Comparison of ENCODE assay signal across 8 cellular contexts in genomic region chr3:18559323-18559972, GRCh38.
A peak's percentile ranks its signal among the peaks of the same experiment; 100 is the strongest.
DNase-seq lines count a peak whose midpoint lies in the region; ATAC-seq and TF ChIP-seq lines count a peak whose summit lies in the region.

No MANE protein-coding gene starts in this region.

- TF ChIP-seq POLR2A in testis (IDR thresholded peaks at IDR 0.05) = no peak
- no peak for TF ChIP-seq POLR2A in GM18505 (IDR thresholded peaks at IDR 0.05; ENCODE audit: borderline replicate concordance, extremely low read depth, insufficient read depth, insufficient read length)

- H3K27me3 ChIP-seq in GM06990 (replicated peaks; ENCODE audit: control insufficient read depth, insufficient read depth, low read length) (no peaks in the 10 kb centered on the region), HAP-1 (ENCODE audit: low read depth) (0 out of 2 replicates have a peak, but pooled peaks cover 4% of the 10 kb centered on the region), lung (ENCODE audit: control insufficient read depth, insufficient read depth) (no peaks in the 10 kb centered on the region), testis (no peaks in the 10 kb centered on the region)

- peak overlapping the region; percentile 56 for H3K4me3 Mint-ChIP-seq in T-helper 17 cell
- H3K4me3 Mint-ChIP-seq in central memory CD8-positive, alpha-beta T cell = peak overlapping the region; percentile 57

- intact Hi-C loops in testis (cut with DNase I; ENCODE audit: low total_unique reads) = no loop called here

- no peaks in the 10 kb centered on the region for H3K9me3 Mint-ChIP-seq in central memory CD8-positive, alpha-beta T cell

- ATAC-seq in T-helper 17 cell (peak; percentile 67), lung (ENCODE audit: insufficient read depth, low FRiP score) (peak; percentile 70), GM18505 (IDR thresholded peaks at IDR 0.05; ENCODE audit: unreplicated experiment) (no peak)
- no peak for ATAC-seq in central memory CD8-positive, alpha-beta T cell (replicated peaks; ENCODE audit: extremely low read depth, poor library complexity, severe bottlenecking)

- H3K27ac ChIP-seq in lung (ENCODE audit: low read depth in 1 of 2, low read length in 1 of 2) (no peak overlapping the region), testis (no peak overlapping the region)

- DNase-seq in GM06990 (ENCODE audit: extremely low read depth, insufficient read length) (no peak), HAP-1 (ENCODE audit: low spot score in 2 of 2) (peak; percentile 49 to 58), NCI-H1048 (lab: John Stamatoyannopoulos, UW) (peak; percentile 1), T-helper 17 cell (peak; percentile 9 to 19 (median 14)), lung (ENCODE audit: low spot score) (no peak), testis (peak; percentile 27)
- DNase-seq in central memory CD8-positive, alpha-beta T cell (ENCODE audit: low spot score in 2 of 2) = peak in 1 of 2 donors; percentile 13

- H3K4me1 Mint-ChIP-seq in T-helper 17 cell = peaks cover 15% of the 10 kb centered on the region
- peaks cover 27% of the 10 kb centered on the region for H3K4me1 Mint-ChIP-seq in central memory CD8-positive, alpha-beta T cell

- no peaks in the 10 kb centered on the region for H3K27me3 Mint-ChIP-seq in T-helper 17 cell
- no peaks in the 10 kb centered on the region for H3K27me3 Mint-ChIP-seq in central memory CD8-positive, alpha-beta T cell

- in situ Hi-C loops in HAP-1 (cut with MboI; ENCODE audit: low sequenced_read_pairs) = no loop called here

- H3K27ac Mint-ChIP-seq in T-helper 17 cell = peak overlapping the region; percentile 61
- peak overlapping the region; percentile 80 for H3K27ac Mint-ChIP-seq in central memory CD8-positive, alpha-beta T cell (ENCODE audit: low read depth)

- no peaks in the 10 kb centered on the region for H3K36me3 ChIP-seq in GM06990 (ENCODE audit: control insufficient read depth, insufficient read depth, low read length)
- no peaks in the 10 kb centered on the region for H3K36me3 ChIP-seq in HAP-1 (replicated peaks)
- H3K36me3 ChIP-seq in lung (ENCODE audit: control insufficient read depth in 2 of 2, insufficient read depth in 2 of 2, low read length in 2 of 2) = no peaks in the 10 kb centered on the region
- no peaks in the 10 kb centered on the region for H3K36me3 ChIP-seq in testis (ENCODE audit: low read depth, missing control alignments)

- H3K9me3 ChIP-seq in HAP-1 (no peaks in the 10 kb centered on the region), T-helper 17 cell (ENCODE audit: control insufficient read depth, low read length, poor library complexity, severe bottlenecking) (no peaks in the 10 kb centered on the region), lung (ENCODE audit: control insufficient read depth in 2 of 2, insufficient read depth in 1 of 2, low read length in 1 of 2) (no peaks in the 10 kb centered on the region), testis (no peaks in the 10 kb centered on the region)

- H3K4me1 ChIP-seq in HAP-1 = no peaks in the 10 kb centered on the region
- no peaks in the 10 kb centered on the region for H3K4me1 ChIP-seq in lung (ENCODE audit: control insufficient read depth in 2 of 2, insufficient read depth in 2 of 2, low read length in 2 of 2)
- H3K4me1 ChIP-seq in testis = no peaks in the 10 kb centered on the region

- no peak overlapping the region for H3K4me3 ChIP-seq in GM06990 (replicated peaks; ENCODE audit: low read depth, low read length)
- H3K4me3 ChIP-seq in HAP-1 = no peak overlapping the region
- no peak overlapping the region for H3K4me3 ChIP-seq in lung
- H3K4me3 ChIP-seq in testis = no peak overlapping the region

- no peaks in the 10 kb centered on the region for H3K36me3 Mint-ChIP-seq in T-helper 17 cell (ENCODE audit: low read depth)
- H3K36me3 Mint-ChIP-seq in central memory CD8-positive, alpha-beta T cell (ENCODE audit: insufficient read depth) = peaks cover 4% of the 10 kb centered on the region

- TF ChIP-seq CTCF in GM06990 (IDR thresholded peaks at IDR 0.05; ENCODE audit: insufficient read depth, low read length, poor library complexity, severe bottlenecking) (peak; percentile 76), lung (IDR thresholded peaks at IDR 0.05; ENCODE audit: control extremely low read depth, extremely low read depth) (peak; percentile 64), testis (IDR thresholded peaks at IDR 0.05) (peak in 2 of 3 experiments; percentile 64 to 65)

- 14 to 24% methylated on average over 6 of the region's 6 CpGs for WGBS in lung, 2 donors
- 17 to 20% methylated on average over 6 of the region's 6 CpGs for WGBS in testis, 2 donors

Comparison
In these comparisons a context has a peak if more than half of its experiments do, and no peak if none do; other contexts are left out.
1. DNase-seq: peak in HAP-1 (2 of 2), NCI-H1048 (single experiment), T-helper 17 cell (3 of 3) and testis (single experiment); none in GM06990 (single experiment) and lung (single experiment).
2. ATAC-seq: peak in T-helper 17 cell (single experiment) and lung (single experiment); none in central memory CD8-positive, alpha-beta T cell (single experiment) and GM18505 (single experiment).
3. Peak in every context shown above with its lines, with median percentiles within 50 percentile points of each other: CTCF ChIP-seq.